In the genomic region with DNA sequence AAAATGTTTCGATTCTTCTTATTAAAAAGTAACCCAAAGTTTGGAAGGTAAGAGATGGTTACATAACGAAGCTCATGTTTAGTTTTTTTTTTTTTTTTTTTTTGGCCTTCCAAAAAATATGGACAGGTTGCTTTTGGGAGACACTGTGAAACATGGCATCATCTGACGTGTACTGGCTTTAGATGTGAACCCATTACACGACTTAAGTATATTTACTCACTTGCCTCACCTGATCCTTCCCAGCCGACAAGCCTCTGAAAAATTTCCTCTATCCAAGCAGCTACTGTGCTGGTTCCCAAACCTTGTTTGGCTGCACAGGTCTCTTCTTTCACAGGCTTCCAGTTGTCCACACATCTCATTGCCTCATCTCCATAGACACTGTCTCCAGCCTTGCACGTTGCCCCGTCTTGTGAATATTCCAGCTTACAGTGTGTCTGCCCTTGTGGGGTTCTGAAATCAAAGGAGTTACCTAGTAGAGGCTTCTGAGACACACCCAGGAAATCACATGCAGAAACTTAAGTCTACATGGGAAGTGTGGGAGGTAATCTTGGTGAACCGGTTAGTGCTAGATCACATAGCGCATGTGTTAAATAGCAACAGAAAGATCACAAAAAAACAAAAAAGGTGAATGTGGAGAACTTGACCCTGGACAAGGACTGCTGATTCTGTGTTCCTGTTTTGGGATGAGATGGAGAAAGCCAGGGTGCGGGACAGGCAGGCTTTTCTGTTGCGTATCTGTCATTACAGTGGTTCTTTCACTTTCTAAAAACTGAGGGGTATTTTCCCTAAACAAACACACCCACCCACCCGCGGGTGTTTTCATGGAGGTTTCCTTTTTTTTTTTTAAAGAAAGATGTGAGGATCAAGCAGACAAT, we compare ENCODE assay signal across 9 cellular contexts.
DNase-seq lines count a peak whose midpoint lies in the region; ATAC-seq and TF ChIP-seq lines count a peak whose summit lies in the region.
"Had no signal": no experiment of that assay in that cellular context is flagged by ENCODE, and none has a peak within 500 bp of the region (broad histone marks: within the 10 kb centered on the region; RNA-seq: fewer than 3 reads in every experiment).

No MANE protein-coding gene starts in this region.

- TF ChIP-seq CTCF in CD4-positive, alpha-beta T cell (IDR thresholded peaks at IDR 0.05), result no peak
- no peak for TF ChIP-seq CTCF in GM23338 (conservative IDR thresholded peaks at IDR 0.05; ENCODE audit: low read depth in 2 of 2)

- no peaks in the 10 kb centered on the region for H3K9me2 ChIP-seq in GM23338 (ENCODE audit: insufficient read depth)

- no peak overlapping the region for H3K4me3 ChIP-seq in GM23338
- peak overlapping the region; percentile 49 for H3K4me3 ChIP-seq in naive thymus-derived CD4-positive, alpha-beta T cell (ENCODE audit: low read length)

- H3K9me3 Mint-ChIP-seq in CD4-positive, alpha-beta T cell, result peaks cover 3% of the 10 kb centered on the region
- H3K9me3 Mint-ChIP-seq in GM23338, result no peaks in the 10 kb centered on the region
- peaks cover 5% of the 10 kb centered on the region for H3K9me3 Mint-ChIP-seq in activated naive CD4-positive, alpha-beta T cell treated with anti-CD3 and anti-CD28 coated beads, Interleukin-2, amount 50 U/mL, for 24 hours
- peaks cover 0 to 58% (median 29%) of the 10 kb centered on the region in 11 donors for H3K9me3 Mint-ChIP-seq in naive thymus-derived CD4-positive, alpha-beta T cell

- POLR2A ChIA-PET in CD4-positive, alpha-beta T cell (lab: Charles Lee), result interaction anchor here (0.8 to 3.8 kb wide), 5 partner anchors 9 to 384 kb away, joined by 3 to 48 read pairs (median 4); partner anchors contain the start of gene NR3C2
- POLR2A ChIA-PET in naive thymus-derived CD4-positive, alpha-beta T cell (lab: Charles Lee), result interaction anchor here (0.5 to 4.4 kb wide), 9 partner anchors 10 to 387 kb away, joined by 3 to 59 read pairs (median 6); partner anchors contain the start of gene NR3C2

- intact Hi-C loops in CD4-positive, alpha-beta T cell (cut with DNase I, micrococcal nuclease), result loop anchor here (1.0 to 10.0 kb wide), 2 partner anchors 382 to 436 kb away; partner anchors contain the start of gene NR3C2 (in 1 of the 2)
- intact Hi-C loops in naive thymus-derived CD4-positive, alpha-beta T cell (cut with micrococcal nuclease), result loop anchor here (1.0 to 5.0 kb wide), 4 partner anchors 8 to 382 kb away; partner anchors contain the start of gene NR3C2 (in 1 of the 2)

- H3F3A ChIP-seq in GM23338 (replicated peaks; ENCODE audit: low read depth), result no peaks in the 10 kb centered on the region

- no peaks in the 10 kb centered on the region for H3K36me3 ChIP-seq in GM23338 (ENCODE audit: insufficient read depth)
- H3K36me3 ChIP-seq in naive thymus-derived CD4-positive, alpha-beta T cell (ENCODE audit: control insufficient read depth in 2 of 3, insufficient read depth in 3 of 3, low read length in 3 of 3), result no peaks in the 10 kb centered on the region

- H3K27me3 Mint-ChIP-seq in CD4-positive, alpha-beta T cell, result no peaks in the 10 kb centered on the region
- no peaks in the 10 kb centered on the region for H3K27me3 Mint-ChIP-seq in GM23338 (ENCODE audit: insufficient read depth, low read depth, poor library complexity)
- H3K27me3 Mint-ChIP-seq in activated naive CD4-positive, alpha-beta T cell treated with anti-CD3 and anti-CD28 coated beads, Interleukin-2, amount 50 U/mL, for 24 hours, result no peaks in the 10 kb centered on the region
- no peaks in the 10 kb centered on the region for H3K27me3 Mint-ChIP-seq in naive thymus-derived CD4-positive, alpha-beta T cell

- H3K4me1 ChIP-seq in GM23338 (ENCODE audit: insufficient read depth), result peaks cover 26% of the 10 kb centered on the region; the same call in 1 of the 2 replicates
- peaks cover 26 to 38% of the 10 kb centered on the region in 2 donors for H3K4me1 ChIP-seq in naive thymus-derived CD4-positive, alpha-beta T cell (ENCODE audit: control insufficient read depth in 2 of 2, insufficient read depth in 2 of 2, low read length in 2 of 2)

- CTCF ChIA-PET in CD4-positive, alpha-beta T cell (lab: Charles Lee), result no interaction called here
- CTCF ChIA-PET in naive thymus-derived CD4-positive, alpha-beta T cell (lab: Charles Lee), result interaction anchor here (0.6 to 0.8 kb wide), 3 partner anchors 17 to 38 kb away, joined by 3 to 4 read pairs (median 4); no protein-coding TSS in a partner anchor

- H2AFZ ChIP-seq in GM23338, result no peak overlapping the region

- H3K4me2 ChIP-seq in GM23338, result 0 out of 2 replicates have a peak overlapping the region, but pooled peaks have one; percentile 44

- H3K4me1 Mint-ChIP-seq in CD4-positive, alpha-beta T cell (ENCODE audit: low read depth), result peaks cover 67% of the 10 kb centered on the region
- peaks cover 35% of the 10 kb centered on the region for H3K4me1 Mint-ChIP-seq in GM23338
- peaks cover 67% of the 10 kb centered on the region for H3K4me1 Mint-ChIP-seq in activated naive CD4-positive, alpha-beta T cell treated with anti-CD3 and anti-CD28 coated beads, Interleukin-2, amount 50 U/mL, for 24 hours
- H3K4me1 Mint-ChIP-seq in naive thymus-derived CD4-positive, alpha-beta T cell, result peaks cover 38 to 85% (median 66%) of the 10 kb centered on the region in 7 donors

- peak overlapping the region; percentile 75 for H3K4me3 Mint-ChIP-seq in CD4-positive, alpha-beta T cell
- no peak overlapping the region for H3K4me3 Mint-ChIP-seq in GM23338
- peak overlapping the region; percentile 87 for H3K4me3 Mint-ChIP-seq in activated naive CD4-positive, alpha-beta T cell treated with anti-CD3 and anti-CD28 coated beads, Interleukin-2, amount 50 U/mL, for 24 hours
- H3K4me3 Mint-ChIP-seq in naive thymus-derived CD4-positive, alpha-beta T cell, result peak overlapping the region; percentile 76 to 88 (median 83)

- H3K27ac ChIP-seq in CD4-positive, alpha-beta T cell (ENCODE audit: low read depth, low read length), result peak overlapping the region; percentile 54
- no peak overlapping the region for H3K27ac ChIP-seq in GM23338 (ENCODE audit: low read depth)
- peak overlapping the region; percentile 79 for H3K27ac ChIP-seq in naive thymus-derived CD4-positive, alpha-beta T cell (ENCODE audit: low read depth, low read length)

- no peaks in the 10 kb centered on the region for H4K20me1 ChIP-seq in GM23338 (replicated peaks; ENCODE audit: insufficient read depth)

- peaks cover 29% of the 10 kb centered on the region for H3K36me3 Mint-ChIP-seq in CD4-positive, alpha-beta T cell (ENCODE audit: low read depth)
- H3K36me3 Mint-ChIP-seq in GM23338 (ENCODE audit: low read depth), result no peaks in the 10 kb centered on the region
- peaks cover 20% of the 10 kb centered on the region for H3K36me3 Mint-ChIP-seq in activated naive CD4-positive, alpha-beta T cell treated with anti-CD3 and anti-CD28 coated beads, Interleukin-2, amount 50 U/mL, for 24 hours
- peaks cover 13 to 48% (median 39%) of the 10 kb centered on the region in 5 donors for H3K36me3 Mint-ChIP-seq in naive thymus-derived CD4-positive, alpha-beta T cell

- no peaks in the 10 kb centered on the region for H3K79me2 ChIP-seq in GM23338 (replicated peaks; ENCODE audit: insufficient read depth)

- peak; percentile 88 for ATAC-seq in CD4-positive, alpha-beta T cell (ENCODE audit: poor library complexity)
- no peak for ATAC-seq in GM23338
- peak; percentile 76 for ATAC-seq in naive thymus-derived CD4-positive, alpha-beta T cell
- no peak for ATAC-seq in HG03280 (IDR thresholded peaks at IDR 0.05; ENCODE audit: unreplicated experiment)

- DNase-seq in CD4-positive, alpha-beta T cell, result peak in 4 of 10 experiments; percentile 12 to 22 (median 15)
- DNase-seq in GM23338 (ENCODE audit: low spot score), result no peak
- DNase-seq in naive thymus-derived CD4-positive, alpha-beta T cell, result peak in 7 of 9 donors; percentile 45 to 76 (median 65)
- no peak for DNase-seq in NCI-H187 treated with DMSO at 0.1 percent for 48 hours (lab: John Stamatoyannopoulos, UW)
- DNase-seq in iPS-NIHi7 (ENCODE audit: extremely low spot score), result no peak
- DNase-seq in NOMO-1 treated with DMSO at 0.1 percent for 48 hours (lab: John Stamatoyannopoulos, UW; ENCODE audit: unreplicated experiment), result no peak
- DNase-seq: T-helper 9 cell had no signal

- no peaks in the 10 kb centered on the region for H3K9me3 ChIP-seq in CD4-positive, alpha-beta T cell (ENCODE audit: control insufficient read depth, low read length)
- peaks cover 0 to 30% (median 6%) of the 10 kb centered on the region in 3 experiments for H3K9me3 ChIP-seq in naive thymus-derived CD4-positive, alpha-beta T cell (ENCODE audit: control insufficient read depth in 2 of 3, low read length in 3 of 3)

- no peaks in the 10 kb centered on the region for H3K27me3 ChIP-seq in CD4-positive, alpha-beta T cell (ENCODE audit: control insufficient read depth, insufficient read depth, low read length)
- H3K27me3 ChIP-seq in GM23338 (ENCODE audit: insufficient read depth), result no peaks in the 10 kb centered on the region
- H3K27me3 ChIP-seq in naive thymus-derived CD4-positive, alpha-beta T cell (ENCODE audit: control insufficient read depth in 2 of 2, insufficient read depth in 2 of 2, low read length in 2 of 2), result no peaks in the 10 kb centered on the region

- H3K27ac Mint-ChIP-seq in CD4-positive, alpha-beta T cell, result peak overlapping the region; percentile 91
- 0 out of 2 replicates have a peak overlapping the region, but pooled peaks have one; percentile 9 for H3K27ac Mint-ChIP-seq in GM23338
- H3K27ac Mint-ChIP-seq in activated naive CD4-positive, alpha-beta T cell treated with anti-CD3 and anti-CD28 coated beads, Interleukin-2, amount 50 U/mL, for 24 hours, result peak overlapping the region; percentile 97
- H3K27ac Mint-ChIP-seq in naive thymus-derived CD4-positive, alpha-beta T cell, result peak overlapping the region; percentile 93 to 99 (median 97)

TF ChIP-seq in GM23338, 12 proteins besides CTCF, POLR2A, EP300 and RAD21:
- no peak for TF ChIP-seq EZH2phosphoT487 (IDR thresholded peaks at IDR 0.05; ENCODE audit: unreplicated experiment)

Comparison
In these comparisons a context has a peak if more than half of its experiments do, and no peak if none do; other contexts are left out.
1. ATAC-seq: peak in CD4-positive, alpha-beta T cell (single experiment) and naive thymus-derived CD4-positive, alpha-beta T cell (single experiment); none in GM23338 (single experiment) and HG03280 (single experiment).
2. DNase-seq: peak in naive thymus-derived CD4-positive, alpha-beta T cell (7 of 9); none in GM23338 (single experiment), NCI-H187 treated with DMSO at 0.1 percent for 48 hours (single experiment), iPS-NIHi7 (single experiment) and NOMO-1 treated with DMSO at 0.1 percent for 48 hours (single experiment).
3. H3K27ac Mint-ChIP-seq: peak in every context shown above with its lines; median percentile 97 in activated naive CD4-positive, alpha-beta T cell treated with anti-CD3 and anti-CD28 coated beads, Interleukin-2, amount 50 U/mL, for 24 hours; 97 in naive thymus-derived CD4-positive, alpha-beta T cell; 91 in CD4-positive, alpha-beta T cell; 9 in GM23338.